1 cellular context compared by ENCODE assay signal in the genomic region with DNA sequence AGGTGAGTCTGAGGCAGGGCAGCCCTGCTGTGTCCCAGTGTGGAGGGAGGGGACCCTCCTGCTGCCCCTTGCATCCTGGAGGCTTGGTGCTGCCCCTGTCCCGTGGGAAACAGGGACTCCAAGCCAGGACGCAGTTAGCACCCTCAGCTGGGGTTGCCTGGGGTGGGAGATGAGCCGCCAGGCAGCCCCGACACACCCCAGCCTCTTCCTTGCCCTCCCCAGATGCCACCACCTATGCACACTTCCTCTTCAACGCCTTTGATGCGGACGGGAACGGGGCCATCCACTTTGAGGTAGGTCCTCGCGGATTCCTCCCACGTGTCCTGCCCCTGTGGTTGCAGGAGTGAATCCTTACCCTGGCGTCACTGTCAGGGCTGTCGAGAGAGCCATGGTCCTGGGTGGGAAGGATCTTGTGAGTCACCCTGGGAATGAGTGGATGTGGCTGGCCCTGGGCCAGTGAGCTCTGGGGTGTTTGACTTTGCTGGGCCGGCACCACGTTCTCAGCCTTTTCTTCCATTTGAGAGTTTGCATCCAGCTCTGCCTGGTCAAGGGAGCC.
TF ChIP-seq lines count a peak whose summit lies in the region.

No MANE protein-coding gene starts in this region.

TF ChIP-seq in IMR-90, 13 proteins besides CTCF, POLR2A, EP300 and RAD21:
- TF ChIP-seq MAFK (IDR thresholded peaks at IDR 0.05; ENCODE audit: low read depth, low read length) = no peak
